ENCODE assay signal across 18 cellular contexts in genomic region chr20:61665746-61666470, GRCh38.
"Had no signal": no experiment of that assay in that cellular context is flagged by ENCODE, and none has a peak within 500 bp of the region (broad histone marks: within the 10 kb centered on the region; RNA-seq: fewer than 3 reads in every experiment).

No MANE protein-coding gene starts in this region.

- H3K9ac ChIP-seq: SK-N-SH had no signal

- H3K9me3 ChIP-seq: SK-N-SH had no signal

- H3K4me2 ChIP-seq: SK-N-SH had no signal

- DNase-seq: KBM-7, NCI-H1092, NCI-H1105 treated with DMSO at 0.1 percent for 48 hours, NCI-H1417 treated with DMSO at 0.1 percent for 48 hours, NCI-H146, NCI-H1694 treated with DMSO at 0.1 percent for 48 hours, NCI-H1930, NCI-H2081, NCI-H2107, NCI-H2227 treated with DMSO at 0.1 percent for 48 hours, NCI-H510A, NCI-H524 treated with DMSO at 0.1 percent for 48 hours, NCI-H69, NCI-H774, RPMI8226, SHP77, SK-N-SH, SW 1271 had no signal
